ENCODE assay signal across 9 cellular contexts in genomic region chr22:29311468-29312217, GRCh38. TPM values are rescaled to one million over a fixed set of nuclear protein-coding genes. Genes with fewer than 3 reads are reported as not detected.
DNase-seq lines count a peak whose midpoint lies in the region; TF ChIP-seq lines count a peak whose summit lies in the region.
"Had no signal": no experiment of that assay in that cellular context is flagged by ENCODE, and none has a peak within 500 bp of the region (broad histone marks: within the 10 kb centered on the region; RNA-seq: fewer than 3 reads in every experiment).

No MANE protein-coding gene starts in this region.

- peaks cover 2% of the 10 kb centered on the region for H3K36me3 ChIP-seq in mammary epithelial cell (ENCODE audit: insufficient read depth, low read length)

- no peak overlapping the region for H3K9ac ChIP-seq in mammary epithelial cell (ENCODE audit: insufficient read depth, low read length)

- H3K79me2 ChIP-seq in mammary epithelial cell (ENCODE audit: insufficient read depth, low read length) = peaks cover 28% of the 10 kb centered on the region

- H3K27ac ChIP-seq in mammary epithelial cell (ENCODE audit: insufficient read depth, low read depth, low read length) = peak overlapping the region; percentile 52

- DNase-seq in activated CD4-positive, alpha-beta T cell treated with anti-CD3 and anti-CD28 coated beads, Interleukin-2, amount 10 ng/mL, durations not matched to agents 24 days and 14 days = no peak
- DNase-seq in activated CD4-positive, alpha-beta T cell treated with anti-CD3 and anti-CD28 coated beads, Interleukin-2, amount 50 U/mL, for 48 hours = no peak
- DNase-seq in mammary epithelial cell (no peak), mesenteric fat pad (ENCODE audit: low spot score) (peak; percentile 91), type B pancreatic cell (ENCODE audit: extremely low spot score, unreplicated experiment) (peak; percentile 68), HPDE6-E6E7 (ENCODE audit: extremely low spot score) (no peak), NCI-H1105 treated with DMSO at 0.1 percent for 48 hours (lab: John Stamatoyannopoulos, UW) (no peak), NCI-H187 treated with DMSO at 0.1 percent for 48 hours (lab: John Stamatoyannopoulos, UW) (no peak)
- DNase-seq: NCI-H1436 treated with DMSO at 0.1 percent for 48 hours had no signal

- peaks cover 34% of the 10 kb centered on the region for H3K27me3 Mint-ChIP-seq in activated CD4-positive, alpha-beta T cell treated with anti-CD3 and anti-CD28 coated beads, Interleukin-2, amount 10 ng/mL, durations not matched to agents 24 days and 14 days
- H3K27me3 Mint-ChIP-seq in type B pancreatic cell = peaks cover 33% of the 10 kb centered on the region

- no peaks in the 10 kb centered on the region for H4K20me1 ChIP-seq in mammary epithelial cell (ENCODE audit: insufficient read depth, low read length)

- H3K9me3 Mint-ChIP-seq in activated CD4-positive, alpha-beta T cell treated with anti-CD3 and anti-CD28 coated beads, Interleukin-2, amount 10 ng/mL, durations not matched to agents 24 days and 14 days = no peaks in the 10 kb centered on the region
- H3K9me3 Mint-ChIP-seq in type B pancreatic cell = no peaks in the 10 kb centered on the region

- TF ChIP-seq CTCF in mammary epithelial cell (conservative IDR thresholded peaks at IDR 0.05 in 1 of 2, IDR thresholded peaks at IDR 0.05 in 1 of 2; ENCODE audit: extremely low read depth in 1 of 2, insufficient read depth in 1 of 2, low read depth in 1 of 2, low read length in 2 of 2) = no peak
- TF ChIP-seq CTCF in type B pancreatic cell (conservative IDR thresholded peaks at IDR 0.05) = no peak

- WGBS in mammary epithelial cell (ENCODE audit: low coverage, missing lambda C conversion rate) = 57% methylated on average over 23 of the region's 49 CpGs

- no peak overlapping the region for H3K4me3 ChIP-seq in mammary epithelial cell (replicated peaks in 1 of 3; ENCODE audit: insufficient read depth in 1 of 3, low read depth in 2 of 3, low read length in 3 of 3)

- peak overlapping the region; percentile 72 for H3K27ac Mint-ChIP-seq in activated CD4-positive, alpha-beta T cell treated with anti-CD3 and anti-CD28 coated beads, Interleukin-2, amount 10 ng/mL, durations not matched to agents 24 days and 14 days
- no peak overlapping the region for H3K27ac Mint-ChIP-seq in type B pancreatic cell

- H3K9me3 ChIP-seq in mammary epithelial cell (replicated peaks; ENCODE audit: insufficient read depth, low read length) = no peaks in the 10 kb centered on the region

- no peaks in the 10 kb centered on the region for H3K36me3 Mint-ChIP-seq in activated CD4-positive, alpha-beta T cell treated with anti-CD3 and anti-CD28 coated beads, Interleukin-2, amount 10 ng/mL, durations not matched to agents 24 days and 14 days (ENCODE audit: low read depth)
- H3K36me3 Mint-ChIP-seq in type B pancreatic cell = no peaks in the 10 kb centered on the region

- intact Hi-C loops in activated CD4-positive, alpha-beta T cell treated with anti-CD3 and anti-CD28 coated beads, Interleukin-2, amount 10 ng/mL, durations not matched to agents 24 days and 14 days (cut with micrococcal nuclease) = loop anchor here (5.0 kb wide), 1 partner anchor 1981 kb away; the partner anchor contains the start of gene PIK3IP1
- intact Hi-C loops in mammary epithelial cell (cut with micrococcal nuclease) = no loop called here

- dilution Hi-C loops in mammary epithelial cell (cut with HindIII; ENCODE audit: low sequenced_read_pairs) = loop anchor here (5.0 kb wide), 1 partner anchor 66 kb away; no protein-coding TSS in a partner anchor

- in situ Hi-C loops in mammary epithelial cell (cut with MboI; ENCODE audit: low sequenced_read_pairs in 2 of 2) = no loop called here

- peaks cover 10% of the 10 kb centered on the region for H3K27me3 ChIP-seq in mammary epithelial cell (ENCODE audit: insufficient read depth, low read length)

- CTCF ChIA-PET in mammary epithelial cell (lab: Charles Lee; ENCODE audit: low non-redundant PET) = interaction anchor here (0.9 kb wide), 1 partner anchor 1209 kb away, joined by 6 read pairs; no protein-coding TSS in a partner anchor

- peaks cover 14% of the 10 kb centered on the region for H3K4me1 Mint-ChIP-seq in activated CD4-positive, alpha-beta T cell treated with anti-CD3 and anti-CD28 coated beads, Interleukin-2, amount 10 ng/mL, durations not matched to agents 24 days and 14 days
- H3K4me1 Mint-ChIP-seq in type B pancreatic cell (ENCODE audit: unreplicated experiment) = peaks cover 11% of the 10 kb centered on the region

- BruUV-seq in mammary epithelial cell (replicated peaks; lab: Mats Ljungman, UMichigan) = no TSS peak

- no peak overlapping the region for H3K4me2 ChIP-seq in mammary epithelial cell (ENCODE audit: insufficient read depth, low read depth, low read length)

- no peak overlapping the region for H2AFZ ChIP-seq in mammary epithelial cell (ENCODE audit: low read depth, low read length)

- no peak overlapping the region for H3K4me3 Mint-ChIP-seq in activated CD4-positive, alpha-beta T cell treated with anti-CD3 and anti-CD28 coated beads, Interleukin-2, amount 10 ng/mL, durations not matched to agents 24 days and 14 days
- H3K4me3 Mint-ChIP-seq in type B pancreatic cell = no peak overlapping the region

- peaks cover 49% of the 10 kb centered on the region for H3K4me1 ChIP-seq in mammary epithelial cell (ENCODE audit: insufficient read depth, low read length)

RNA-seq across cellular contexts. Expression of gene RASL10A, which starts 3.9 kb away (rescaled TPM):
- 0.30 and 0.64 TPM in 2 replicates for total RNA-seq in activated CD4-positive, alpha-beta T cell treated with anti-CD3 and anti-CD28 coated beads, Interleukin-2, amount 10 ng/mL, durations not matched to agents 24 days and 14 days
- under 1 TPM in 1 of 2 donors, not detected in 1; 0.66 TPM for total RNA-seq in mammary epithelial cell
- polyA plus RNA-seq in mammary epithelial cell = not detected
- polyA minus RNA-seq in mammary epithelial cell = not detected
- total RNA-seq in mesenteric fat pad = 1.9 TPM
- 0.62 and 1.5 TPM in 2 replicates for total RNA-seq in type B pancreatic cell (ENCODE audit: low replicate concordance)

RNA-seq across cellular contexts. Expression of gene GAS2L1, which starts 5.2 kb away (rescaled TPM):
- 1.5 and 2.6 TPM in 2 replicates for total RNA-seq in activated CD4-positive, alpha-beta T cell treated with anti-CD3 and anti-CD28 coated beads, Interleukin-2, amount 10 ng/mL, durations not matched to agents 24 days and 14 days
- total RNA-seq in mammary epithelial cell (10 to 100 TPM; 15.8 to 29.7 TPM), mesenteric fat pad (36.2 TPM), type B pancreatic cell (ENCODE audit: low replicate concordance) (13.5 and 17.2 TPM in 2 replicates)
- polyA plus RNA-seq in mammary epithelial cell = 27.6 TPM
- polyA minus RNA-seq in mammary epithelial cell = 7.9 TPM

RNA-seq across cellular contexts. Expression of gene EWSR1, which starts 43.6 kb away (rescaled TPM):
- 445 and 446 TPM in 2 replicates for total RNA-seq in activated CD4-positive, alpha-beta T cell treated with anti-CD3 and anti-CD28 coated beads, Interleukin-2, amount 10 ng/mL, durations not matched to agents 24 days and 14 days
- total RNA-seq in mammary epithelial cell = 100 to 1,000 TPM; 164 to 307 TPM
- polyA plus RNA-seq in mammary epithelial cell = 307 TPM
- 305 TPM for polyA minus RNA-seq in mammary epithelial cell
- total RNA-seq in mesenteric fat pad = 191 TPM
- total RNA-seq in type B pancreatic cell (ENCODE audit: low replicate concordance) = 244 and 347 TPM in 2 replicates

RNA-seq across cellular contexts. Expression of gene RHBDD3, which starts 43.9 kb away (rescaled TPM):
- 49.5 and 51.9 TPM in 2 replicates for total RNA-seq in activated CD4-positive, alpha-beta T cell treated with anti-CD3 and anti-CD28 coated beads, Interleukin-2, amount 10 ng/mL, durations not matched to agents 24 days and 14 days
- total RNA-seq in mammary epithelial cell = 10 to 100 TPM; 18.0 to 25.7 TPM
- 14.1 TPM for polyA plus RNA-seq in mammary epithelial cell
- polyA minus RNA-seq in mammary epithelial cell = 5.2 TPM
- total RNA-seq in mesenteric fat pad = 19.2 TPM
- total RNA-seq in type B pancreatic cell (ENCODE audit: low replicate concordance) = 33.9 and 59.2 TPM in 2 replicates

Comparison
In these comparisons a context has a peak if more than half of its experiments do, and no peak if none do; other contexts are left out.
1. DNase-seq: peak in mesenteric fat pad (single experiment) and type B pancreatic cell (single experiment); none in activated CD4-positive, alpha-beta T cell treated with anti-CD3 and anti-CD28 coated beads, Interleukin-2, amount 10 ng/mL, durations not matched to agents 24 days and 14 days (single experiment), activated CD4-positive, alpha-beta T cell treated with anti-CD3 and anti-CD28 coated beads, Interleukin-2, amount 50 U/mL, for 48 hours (0 of 2), mammary epithelial cell (single experiment), HPDE6-E6E7 (single experiment), NCI-H1105 treated with DMSO at 0.1 percent for 48 hours (single experiment) and NCI-H187 treated with DMSO at 0.1 percent for 48 hours (single experiment).